8 cellular contexts compared by ENCODE assay signal in the genomic region with DNA sequence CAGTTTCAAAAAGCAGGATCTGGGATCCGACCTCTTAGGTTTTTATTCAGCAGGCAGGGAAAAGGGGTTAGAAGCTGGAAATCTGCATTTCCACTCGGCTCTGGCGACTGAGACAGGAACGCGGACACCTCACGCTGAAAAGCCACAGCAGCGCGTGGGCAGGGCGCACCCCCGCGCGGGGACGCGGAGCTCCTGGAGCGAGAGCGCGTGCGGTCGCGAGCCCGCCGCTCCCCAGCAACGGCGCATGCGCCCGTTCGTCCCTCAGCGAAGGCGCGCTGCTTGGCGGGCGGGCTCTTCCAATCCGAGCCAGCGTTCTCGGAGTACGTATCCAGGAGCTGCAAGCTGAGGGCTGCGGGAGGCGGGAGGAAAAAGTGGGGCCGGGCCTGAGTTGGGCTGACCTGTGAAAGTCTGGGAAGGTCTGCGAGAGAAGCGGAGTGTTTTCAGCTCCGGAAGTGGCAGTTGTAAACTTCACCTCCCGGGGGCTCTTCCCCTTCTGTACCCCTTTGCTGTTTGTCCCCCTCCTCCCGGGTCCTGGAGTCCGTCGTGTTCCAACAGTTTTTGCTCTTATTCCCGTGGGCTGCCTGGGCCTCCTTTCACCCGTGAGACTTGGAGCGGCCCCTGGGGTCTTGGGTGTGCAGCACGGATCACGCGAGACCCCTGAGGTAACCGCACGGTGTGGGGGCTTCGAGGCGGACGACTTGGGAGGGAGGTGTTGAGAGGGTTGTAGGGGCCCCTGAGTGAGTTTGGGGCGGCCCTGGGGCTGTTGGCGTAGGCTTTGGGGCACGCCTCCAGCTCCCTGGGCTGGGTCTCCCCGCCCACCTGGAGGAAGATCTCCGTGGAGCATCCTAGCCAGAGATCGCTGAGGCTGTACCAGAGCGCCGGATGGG. TPM values are rescaled to one million over a fixed set of nuclear protein-coding genes. Genes with fewer than 3 reads are reported as not detected.
DNase-seq lines count a peak whose midpoint lies in the region; ATAC-seq and TF ChIP-seq lines count a peak whose summit lies in the region.

A gene (plus strand): TSS at position 403 of the 887 bp plus-strand sequence. CDS start 11,046 bp downstream, outside the sequence.

- no peaks in the 10 kb centered on the region for H3K9me3 ChIP-seq in SK-N-SH
- H3K9me3 ChIP-seq in thymus (ENCODE audit: control insufficient read depth), result no peaks in the 10 kb centered on the region

- peaks cover 3% of the 10 kb centered on the region for H3K27me3 Mint-ChIP-seq in glutamatergic neuron (ENCODE audit: unreplicated experiment)
- peaks cover 4% of the 10 kb centered on the region for H3K27me3 Mint-ChIP-seq in osteocyte (ENCODE audit: unreplicated experiment)

- H3K9me3 Mint-ChIP-seq in activated naive CD4-positive, alpha-beta T cell treated with anti-CD3 and anti-CD28 coated beads, Interleukin-2, amount 50 U/mL, for 72 hours, result no peaks in the 10 kb centered on the region
- H3K9me3 Mint-ChIP-seq in glutamatergic neuron (ENCODE audit: unreplicated experiment) (peaks cover 9% of the 10 kb centered on the region), osteocyte (ENCODE audit: unreplicated experiment) (no peaks in the 10 kb centered on the region)

- peak; percentile 97 for DNase-seq in NCI-H1092 (lab: John Stamatoyannopoulos, UW)
- DNase-seq in SK-N-SH, result peak; percentile 96
- peak; percentile 85 to 93 for DNase-seq in activated naive CD4-positive, alpha-beta T cell treated with anti-CD3 and anti-CD28 coated beads, Interleukin-2, amount 50 U/mL, for 72 hours (ENCODE audit: low spot score in 2 of 2)
- DNase-seq in glutamatergic neuron, result peak; percentile 91
- DNase-seq in osteocyte (ENCODE audit: extremely low spot score, unreplicated experiment), result peak; percentile 97

- H4K20me1 ChIP-seq in SK-N-SH (ENCODE audit: insufficient read depth), result no peaks in the 10 kb centered on the region

- H3K4me1 Mint-ChIP-seq in glutamatergic neuron (ENCODE audit: low read depth, unreplicated experiment) (no peaks in the 10 kb centered on the region), osteocyte (ENCODE audit: unreplicated experiment) (peaks cover 11% of the 10 kb centered on the region)

- peak; percentile 66 for TF ChIP-seq POLR2A in GM10847 (IDR thresholded peaks at IDR 0.05; ENCODE audit: extremely low read depth, insufficient read length)

- CTCF ChIA-PET in SK-N-SH (lab: Yijun Ruan, JAX), result interaction anchor here (0.5 to 2.0 kb wide), 18 partner anchors 9 to 637 kb away, joined by 3 to 6 read pairs (median 4); a partner anchor contains a TSS

- H3K4me1 ChIP-seq in SK-N-SH (ENCODE audit: control insufficient read depth in 1 of 2, insufficient read depth in 2 of 2, low read depth in 1 of 2, low read length in 1 of 2) (no peaks in the 10 kb centered on the region; a peak in 2 of 4 replicates), thymus (ENCODE audit: control insufficient read depth, insufficient read depth, low read length) (peaks cover 3% of the 10 kb centered on the region)

- ATAC-seq in HG02610 (IDR thresholded peaks at IDR 0.05; ENCODE audit: unreplicated experiment), result peak; percentile 87
- ATAC-seq in activated naive CD4-positive, alpha-beta T cell treated with anti-CD3 and anti-CD28 coated beads, Interleukin-2, amount 50 U/mL, for 72 hours, result peak; percentile 91 to 94

- no peaks in the 10 kb centered on the region for H3K9me2 ChIP-seq in SK-N-SH

- peak within 1 kb of the TSS; percentile 77 to 86 for H3K4me3 ChIP-seq in SK-N-SH (ENCODE audit: low read depth in 2 of 2, low read length in 1 of 2)
- peak within 1 kb of the TSS; percentile 81 for H3K4me3 ChIP-seq in thymus (ENCODE audit: low read length)

- no peak for TF ChIP-seq RAD21 in SK-N-SH (IDR thresholded peaks at IDR 0.05; ENCODE audit: low read length)

- H3K4me3 Mint-ChIP-seq in glutamatergic neuron (ENCODE audit: unreplicated experiment) (peak within 1 kb of the TSS; percentile 96), osteocyte (ENCODE audit: unreplicated experiment) (peak within 1 kb of the TSS; percentile 93)

- H3K27ac ChIP-seq in SK-N-SH (ENCODE audit: low read depth in 2 of 2, low read length in 1 of 2) (peak within 1 kb of the TSS; percentile 92 to 96), thymus (ENCODE audit: low read depth) (peak within 1 kb of the TSS; percentile 98)

- H3K27ac Mint-ChIP-seq in activated naive CD4-positive, alpha-beta T cell treated with anti-CD3 and anti-CD28 coated beads, Interleukin-2, amount 50 U/mL, for 72 hours, result peak within 1 kb of the TSS; percentile 87 to 92
- H3K27ac Mint-ChIP-seq in glutamatergic neuron (ENCODE audit: unreplicated experiment) (peak within 1 kb of the TSS; percentile 97), osteocyte (ENCODE audit: unreplicated experiment) (peak within 1 kb of the TSS; percentile 94)

- under 1% methylated on average over 19 of the region's 65 CpGs for WGBS in SK-N-SH (ENCODE audit: low lambda C conversion rate)
- under 1% methylated on average over 65 of the region's 65 CpGs for WGBS in thymus

- POLR2A ChIA-PET in SK-N-SH (lab: Yijun Ruan, JAX), result interaction anchor here (0.7 to 3.6 kb wide), 8 partner anchors 9 to 130 kb away, joined by 3 to 45 read pairs (median 4); a partner anchor contains a TSS

- peak in 1 of 2 experiments; percentile 39; a peak in 1 of 4 replicates for TF ChIP-seq EP300 in SK-N-SH (IDR thresholded peaks at IDR 0.05; ENCODE audit: borderline replicate concordance in 1 of 2, low read depth in 1 of 2, low read length in 1 of 2)

- peaks cover 0 to 4% of the 10 kb centered on the region in 2 donors for H3K36me3 Mint-ChIP-seq in activated naive CD4-positive, alpha-beta T cell treated with anti-CD3 and anti-CD28 coated beads, Interleukin-2, amount 50 U/mL, for 72 hours
- no peaks in the 10 kb centered on the region for H3K36me3 Mint-ChIP-seq in glutamatergic neuron (ENCODE audit: unreplicated experiment)
- no peaks in the 10 kb centered on the region for H3K36me3 Mint-ChIP-seq in osteocyte (ENCODE audit: unreplicated experiment)

- peaks cover 5% of the 10 kb centered on the region for H3F3A ChIP-seq in SK-N-SH (replicated peaks; ENCODE audit: insufficient read depth)

- H3K79me2 ChIP-seq in SK-N-SH (ENCODE audit: insufficient read depth), result no peaks in the 10 kb centered on the region

- H3K36me3 ChIP-seq in SK-N-SH (replicated peaks in 1 of 2; ENCODE audit: control insufficient read depth in 1 of 2, insufficient read depth in 2 of 2, low read length in 1 of 2), result no peaks in the 10 kb centered on the region
- H3K36me3 ChIP-seq in thymus (ENCODE audit: control insufficient read depth, insufficient read depth), result no peaks in the 10 kb centered on the region

- H3K4me2 ChIP-seq in SK-N-SH, result peak within 1 kb of the TSS; percentile 99

- TF ChIP-seq CTCF in SK-N-SH (IDR thresholded peaks at IDR 0.05) (no peak), glutamatergic neuron (IDR thresholded peaks at IDR 0.05; ENCODE audit: partially characterized antibody, unreplicated experiment) (no peak), osteocyte (IDR thresholded peaks at IDR 0.05) (no peak)

- peak within 1 kb of the TSS; percentile 79 for H3K9ac ChIP-seq in SK-N-SH

- H2AFZ ChIP-seq in SK-N-SH (ENCODE audit: low read depth), result peak within 1 kb of the TSS; percentile 99

- H3K27me3 ChIP-seq in SK-N-SH (ENCODE audit: insufficient read depth), result no peaks in the 10 kb centered on the region
- H3K27me3 ChIP-seq in thymus (ENCODE audit: control insufficient read depth, insufficient read depth), result no peaks in the 10 kb centered on the region

TF ChIP-seq in SK-N-SH, 30 proteins besides CTCF, POLR2A, EP300 and RAD21 (continues in another document):
- TF ChIP-seq NRF1 (IDR thresholded peaks at IDR 0.05; ENCODE audit: low read depth, low read length) (peak; percentile 84), CHD2 (IDR thresholded peaks at IDR 0.05; ENCODE audit: low read length, partially characterized antibody) (peak; percentile 37), ELF1 (IDR thresholded peaks at IDR 0.05) (peak; percentile 32; the same call in 1 of the 2 replicates), RFX5 (IDR thresholded peaks at IDR 0.05; ENCODE audit: low read length) (peak; percentile 88), TAF1 (IDR thresholded peaks at IDR 0.05; ENCODE audit: borderline replicate concordance, low read depth, low read length) (peak; percentile 63), SIN3A (IDR thresholded peaks at IDR 0.05; ENCODE audit: borderline replicate concordance, low read depth, low read length) (peak; percentile 22; the same call in 1 of the 2 replicates)
- TF ChIP-seq, protein P1, sequence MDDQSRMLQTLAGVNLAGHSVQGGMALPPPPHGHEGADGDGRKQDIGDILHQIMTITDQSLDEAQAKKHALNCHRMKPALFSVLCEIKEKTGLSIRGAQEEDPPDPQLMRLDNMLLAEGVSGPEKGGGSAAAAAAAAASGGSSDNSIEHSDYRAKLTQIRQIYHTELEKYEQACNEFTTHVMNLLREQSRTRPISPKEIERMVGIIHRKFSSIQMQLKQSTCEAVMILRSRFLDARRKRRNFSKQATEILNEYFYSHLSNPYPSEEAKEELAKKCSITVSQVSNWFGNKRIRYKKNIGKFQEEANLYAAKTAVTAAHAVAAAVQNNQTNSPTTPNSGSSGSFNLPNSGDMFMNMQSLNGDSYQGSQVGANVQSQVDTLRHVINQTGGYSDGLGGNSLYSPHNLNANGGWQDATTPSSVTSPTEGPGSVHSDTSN (IDR thresholded peaks at IDR 0.05), result peak; percentile 2; the same call in 1 of the 2 replicates
- TF ChIP-seq, protein P2, sequence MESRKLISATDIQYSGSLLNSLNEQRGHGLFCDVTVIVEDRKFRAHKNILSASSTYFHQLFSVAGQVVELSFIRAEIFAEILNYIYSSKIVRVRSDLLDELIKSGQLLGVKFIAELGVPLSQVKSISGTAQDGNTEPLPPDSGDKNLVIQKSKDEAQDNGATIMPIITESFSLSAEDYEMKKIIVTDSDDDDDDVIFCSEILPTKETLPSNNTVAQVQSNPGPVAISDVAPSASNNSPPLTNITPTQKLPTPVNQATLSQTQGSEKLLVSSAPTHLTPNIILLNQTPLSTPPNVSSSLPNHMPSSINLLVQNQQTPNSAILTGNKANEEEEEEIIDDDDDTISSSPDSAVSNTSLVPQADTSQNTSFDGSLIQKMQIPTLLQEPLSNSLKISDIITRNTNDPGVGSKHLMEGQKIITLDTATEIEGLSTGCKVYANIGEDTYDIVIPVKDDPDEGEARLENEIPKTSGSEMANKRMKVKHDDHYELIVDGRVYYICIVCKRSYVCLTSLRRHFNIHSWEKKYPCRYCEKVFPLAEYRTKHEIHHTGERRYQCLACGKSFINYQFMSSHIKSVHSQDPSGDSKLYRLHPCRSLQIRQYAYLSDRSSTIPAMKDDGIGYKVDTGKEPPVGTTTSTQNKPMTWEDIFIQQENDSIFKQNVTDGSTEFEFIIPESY (IDR thresholded peaks at IDR 0.05; ENCODE audit: borderline replicate concordance, low read depth), result 0 out of 2 replicates have a peak, but pooled peaks have one; percentile 41

RNA-seq across cellular contexts. Expression of the gene that starts here (rescaled TPM):
- polyA plus RNA-seq in SK-N-SH (2012; rRNA removed) (0.54 and 1.1 TPM in 2 replicates), thymus (9.8 TPM)
- polyA plus RNA-seq in SK-N-SH (2012; cell fraction: cytosol; rRNA removed), result 0.45 and 0.55 TPM in 2 replicates
- 2.0 and 2.9 TPM in 2 replicates for polyA plus RNA-seq in SK-N-SH (2012; cell fraction: nucleus; rRNA removed)
- 1 to 10 TPM; 4.1 to 5.8 TPM for total RNA-seq in activated naive CD4-positive, alpha-beta T cell treated with anti-CD3 and anti-CD28 coated beads, Interleukin-2, amount 50 U/mL, for 72 hours
- total RNA-seq in glutamatergic neuron (ENCODE audit: unreplicated experiment) (3.2 TPM), osteocyte (4.5 and 5.4 TPM in 2 replicates)

Comparison
In these comparisons a context has a peak if more than half of its experiments do, and no peak if none do; other contexts are left out.
1. Peak in every context shown above with its lines: DNase-seq, ATAC-seq, H3K4me3 ChIP-seq and H3K27ac ChIP-seq.